10 cellular contexts compared by ENCODE assay signal in genomic region chr11:96318850-96319249, GRCh38.
"Had no signal": no experiment of that assay in that cellular context is flagged by ENCODE, and none has a peak within 500 bp of the region (broad histone marks: within the 10 kb centered on the region; RNA-seq: fewer than 3 reads in every experiment).

No MANE protein-coding gene starts in this region.

- H3K9me3 Mint-ChIP-seq: naive B cell, T-cell had no signal

- H3K27ac ChIP-seq: transverse colon had no signal

- H3K4me3 Mint-ChIP-seq: activated naive CD8-positive, alpha-beta T cell treated with anti-CD3 and anti-CD28 coated beads for 36 hours; naive B cell had no signal

- DNase-seq: activated CD4-positive, alpha-beta T cell treated with anti-CD3 and anti-CD28 coated beads, Interleukin-2, amount 50 U/mL, for 4 hours; activated naive CD8-positive, alpha-beta T cell treated with anti-CD3 and anti-CD28 coated beads for 36 hours; anterior cingulate cortex; glutamatergic neuron; naive B cell; right cardiac atrium; small intestine; T-cell; transverse colon had no signal

- H3K27me3 Mint-ChIP-seq: activated naive CD8-positive, alpha-beta T cell treated with anti-CD3 and anti-CD28 coated beads for 36 hours; naive B cell; T-cell had no signal

- H3K27me3 ChIP-seq: transverse colon had no signal

- ATAC-seq: esophagus mucosa, right cardiac atrium had no signal

- FAIRE-seq: small intestine had no signal

- H3K36me3 ChIP-seq: transverse colon had no signal

- H3K4me3 ChIP-seq: transverse colon had no signal

- H3K9me3 ChIP-seq: transverse colon had no signal
